In the genomic region with DNA sequence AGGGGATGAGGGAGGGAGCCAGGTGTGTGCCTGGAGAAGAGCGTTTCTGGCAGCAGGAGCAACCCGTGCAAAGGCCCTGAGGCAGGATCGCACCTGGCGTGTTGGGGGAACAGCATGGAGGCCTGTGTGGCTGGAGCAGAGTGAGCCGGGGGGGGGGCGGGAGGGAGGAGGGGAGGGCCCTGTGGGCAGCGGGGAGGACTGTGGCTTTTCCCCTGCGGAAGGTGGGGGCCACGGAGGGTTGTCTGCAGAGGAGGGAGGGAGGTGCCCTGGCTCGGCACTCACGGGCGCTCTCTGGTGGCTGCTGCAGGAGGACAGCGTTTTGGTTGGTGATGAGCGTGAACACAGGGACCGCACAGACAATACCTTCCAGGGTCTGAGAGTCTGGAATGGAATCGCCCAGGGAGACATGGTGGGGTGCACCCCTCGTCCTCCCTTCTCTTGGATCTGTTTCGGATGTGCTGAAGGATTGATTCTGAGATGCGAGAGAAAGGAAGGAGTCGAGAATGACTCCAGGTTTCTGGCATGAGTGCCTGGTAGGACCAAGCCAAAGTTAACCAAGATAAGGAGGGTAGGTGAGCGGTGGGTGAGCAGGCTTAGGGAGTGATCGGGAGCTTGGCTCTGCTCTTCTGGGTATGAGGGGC, we compare ENCODE assay signal across 8 cellular contexts. TPM values are rescaled to one million over a fixed set of nuclear protein-coding genes. Genes with fewer than 3 reads are reported as not detected.
DNase-seq lines count a peak whose midpoint lies in the region; ATAC-seq and TF ChIP-seq lines count a peak whose summit lies in the region.

No MANE protein-coding gene starts in this region.

- DNase-seq in Caco-2 (peak; percentile 51 to 62), KBM-7 (peak; percentile 87), activated B cell treated with CpG ODN at 0.5 μM for 24 hours (peak; percentile 46), T47D (ENCODE audit: low read depth in 1 of 2, low spot score in 1 of 2) (peak; percentile 44 to 92), iris pigment epithelial cell (ENCODE audit: low read depth) (peak; percentile 59), NCI-H1105 (lab: John Stamatoyannopoulos, UW) (no peak), NCI-H1092 treated with DMSO at 0.1 percent for 48 hours (lab: John Stamatoyannopoulos, UW) (no peak)
- peak; percentile 75 for DNase-seq in stimulated activated CD4-positive, alpha-beta T cell treated with anti-CD3 and anti-CD28 coated beads, Interleukin-4, amount 100 ng/mL, for 24 hours

- no peak overlapping the region for H3K4me3 ChIP-seq in Caco-2 (ENCODE audit: low read depth, low read length)

- BruUV-seq in Caco-2 (replicated peaks; lab: Mats Ljungman, UMichigan): no TSS peak

- H3K27me3 Mint-ChIP-seq in Caco-2 (ENCODE audit: insufficient read depth, unreplicated experiment): no peaks in the 10 kb centered on the region
- H3K27me3 Mint-ChIP-seq in activated B cell treated with CpG ODN at 0.5 μM for 24 hours: no peaks in the 10 kb centered on the region

- no peaks in the 10 kb centered on the region for H3K9me3 ChIP-seq in Caco-2

- intact Hi-C loops in Caco-2 (cut with micrococcal nuclease; ENCODE audit: unreplicated experiment): loop anchor here (2.0 to 5.0 kb wide), 2 partner anchors 42 to 129 kb away; no protein-coding TSS in a partner anchor
- intact Hi-C loops in activated B cell treated with CpG ODN at 0.5 μM for 24 hours (cut with micrococcal nuclease): loop anchor here (1.0 to 10.0 kb wide), 3 partner anchors 42 to 238 kb away; no protein-coding TSS in a partner anchor

- H3K4me3 Mint-ChIP-seq in Caco-2 (ENCODE audit: unreplicated experiment): no peak overlapping the region
- H3K4me3 Mint-ChIP-seq in activated B cell treated with CpG ODN at 0.5 μM for 24 hours: no peak overlapping the region

- H3K4me1 Mint-ChIP-seq in Caco-2 (ENCODE audit: low read depth, unreplicated experiment) (peaks cover 13% of the 10 kb centered on the region), activated B cell treated with CpG ODN at 0.5 μM for 24 hours (peaks cover 27% of the 10 kb centered on the region)

- in situ Hi-C loops in KBM-7 (cut with MboI; ENCODE audit: low pct_unique_long_range_greater_than_20kb, low sequenced_read_pairs): no loop called here
- in situ Hi-C loops in T47D (cut with HindIII; ENCODE audit: low pct_unique_long_range_greater_than_20kb, low sequenced_read_pairs): no loop called here

- 0 out of 2 replicates have a peak, but pooled peaks cover 5% of the 10 kb centered on the region for H3K4me1 ChIP-seq in Caco-2

- POLR2A ChIA-PET in Caco-2 (lab: Charles Lee) (no interaction called here), activated B cell treated with CpG ODN at 0.5 μM for 24 hours (lab: Charles Lee) (no interaction called here)

- TF ChIP-seq CTCF in Caco-2 (IDR thresholded peaks at IDR 0.05; ENCODE audit: insufficient read depth in 1 of 2, low read depth in 1 of 2, low read length in 1 of 2, severe bottlenecking in 1 of 2, unreplicated experiment in 1 of 2) (peak; percentile 43 to 51), activated B cell treated with CpG ODN at 0.5 μM for 24 hours (IDR thresholded peaks at IDR 0.05) (no peak)

- H3K27me3 ChIP-seq in Caco-2 (replicated peaks; ENCODE audit: control insufficient read depth, insufficient read depth, low read length): no peaks in the 10 kb centered on the region

- ATAC-seq in activated B cell treated with CpG ODN at 0.5 μM for 24 hours (ENCODE audit: low read depth): peak; percentile 96

- H3K36me3 Mint-ChIP-seq in Caco-2 (ENCODE audit: insufficient read depth, unreplicated experiment) (peaks cover 20% of the 10 kb centered on the region), activated B cell treated with CpG ODN at 0.5 μM for 24 hours (ENCODE audit: low read depth) (peaks cover 37% of the 10 kb centered on the region)

- H3K9me3 Mint-ChIP-seq in Caco-2 (ENCODE audit: unreplicated experiment): no peaks in the 10 kb centered on the region
- no peaks in the 10 kb centered on the region for H3K9me3 Mint-ChIP-seq in activated B cell treated with CpG ODN at 0.5 μM for 24 hours

- H3K36me3 ChIP-seq in Caco-2 (ENCODE audit: control insufficient read depth, insufficient read depth, low read length): peaks cover 2% of the 10 kb centered on the region

- peak overlapping the region; percentile 48 for H3K27ac Mint-ChIP-seq in Caco-2 (ENCODE audit: unreplicated experiment)
- peak overlapping the region; percentile 50 for H3K27ac Mint-ChIP-seq in activated B cell treated with CpG ODN at 0.5 μM for 24 hours

- CTCF ChIA-PET in Caco-2 (lab: Charles Lee): no interaction called here
- CTCF ChIA-PET in activated B cell treated with CpG ODN at 0.5 μM for 24 hours (lab: Charles Lee): no interaction called here

RNA-seq across cellular contexts. Expression of a gene that starts 6.5 kb away (rescaled TPM):
- total RNA-seq in Caco-2 (2022) (86.3 and 91.3 TPM in 2 replicates), activated B cell treated with CpG ODN at 0.5 μM for 24 hours (92.1 and 100 TPM in 2 replicates)

RNA-seq across cellular contexts. Expression of a gene that starts 16.4 kb away (rescaled TPM):
- total RNA-seq in Caco-2 (2022) (13.8 and 15.2 TPM in 2 replicates), activated B cell treated with CpG ODN at 0.5 μM for 24 hours (24.8 and 25.6 TPM in 2 replicates)

RNA-seq across cellular contexts. Expression of a gene that starts 32.7 kb away (rescaled TPM):
- 0.63 and 1.2 TPM in 2 replicates for total RNA-seq in Caco-2 (2022)
- not detected in 2 replicates for total RNA-seq in activated B cell treated with CpG ODN at 0.5 μM for 24 hours

RNA-seq across cellular contexts. Expression of a gene that starts 48.1 kb away (rescaled TPM):
- total RNA-seq in Caco-2 (2022): 271 and 286 TPM in 2 replicates
- total RNA-seq in activated B cell treated with CpG ODN at 0.5 μM for 24 hours: 282 and 287 TPM in 2 replicates

RNA-seq across cellular contexts. Expression of a gene that starts 53.6 kb away (rescaled TPM):
- total RNA-seq in Caco-2 (2022) (1.1 TPM in 2 replicates), activated B cell treated with CpG ODN at 0.5 μM for 24 hours (0.07 and 0.29 TPM in 2 replicates)

Comparison
In these comparisons a context has a peak if more than half of its experiments do, and no peak if none do; other contexts are left out.
1. DNase-seq: peak in Caco-2 (2 of 2), KBM-7 (single experiment), activated B cell treated with CpG ODN at 0.5 μM for 24 hours (single experiment), T47D (2 of 2), iris pigment epithelial cell (single experiment) and stimulated activated CD4-positive, alpha-beta T cell treated with anti-CD3 and anti-CD28 coated beads, Interleukin-4, amount 100 ng/mL, for 24 hours (single experiment); none in NCI-H1105 (single experiment) and NCI-H1092 treated with DMSO at 0.1 percent for 48 hours (single experiment).